ENCODE assay signal across 16 cellular contexts in the genomic region with DNA sequence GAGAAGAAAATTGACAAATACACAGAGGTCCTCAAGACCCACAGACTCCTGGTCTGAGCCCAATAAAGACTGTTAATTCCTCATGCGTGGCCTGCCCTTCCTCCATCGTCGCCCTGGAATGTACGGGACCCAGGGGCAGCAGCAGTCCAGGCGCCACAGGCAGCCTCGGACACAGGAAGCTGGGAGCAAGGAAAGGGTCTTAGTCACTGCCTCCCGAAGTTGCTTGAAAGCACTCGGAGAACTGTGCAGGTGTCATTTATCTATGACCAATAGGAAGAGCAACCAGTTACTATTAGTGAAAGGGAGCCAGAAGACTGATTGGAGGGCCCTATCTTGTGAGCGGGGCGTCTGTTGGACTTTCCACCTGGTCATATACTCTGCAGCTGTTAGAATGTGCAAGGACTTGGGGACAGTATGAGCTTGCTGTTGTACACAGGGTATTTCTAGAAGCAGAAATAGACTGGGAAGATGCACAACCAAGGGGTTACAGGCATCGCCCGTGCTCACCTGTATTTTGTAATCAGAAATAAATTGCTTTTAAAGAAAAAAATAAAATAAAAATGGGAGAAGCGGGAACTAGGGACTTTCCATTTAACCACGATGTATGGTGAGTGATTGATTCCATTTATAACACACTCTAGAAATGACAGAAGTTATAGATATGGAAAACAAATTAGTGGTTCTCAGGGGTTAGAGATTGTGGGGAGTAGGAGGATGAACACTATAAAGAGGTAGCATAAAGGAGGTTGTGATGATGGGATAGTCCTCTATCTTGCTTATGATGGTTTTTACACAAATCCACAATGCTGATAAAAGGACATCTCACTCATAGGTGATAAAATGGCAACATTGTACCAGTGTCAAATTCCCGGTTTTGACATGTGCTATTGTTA.
DNase-seq lines count a peak whose midpoint lies in the region; ATAC-seq and TF ChIP-seq lines count a peak whose summit lies in the region.
"Had no signal": no experiment of that assay in that cellular context is flagged by ENCODE, and none has a peak within 500 bp of the region (broad histone marks: within the 10 kb centered on the region; RNA-seq: fewer than 3 reads in every experiment).

No MANE protein-coding gene starts in this region.

- H3K4me3 ChIP-seq in testis = peak overlapping the region; percentile 39 to 42
- H3K4me3 ChIP-seq: SJSA1 had no signal

- H3K27ac ChIP-seq in testis = no peak overlapping the region
- H3K27ac ChIP-seq: KMS-11, SJSA1 had no signal

- peak overlapping the region in 1 of 2 donors; percentile 33 for H3K4me3 Mint-ChIP-seq in activated T-cell treated with anti-CD3 and anti-CD28 coated beads, Interleukin-2, amount 50 U/mL, for 72 hours
- no peak overlapping the region for H3K4me3 Mint-ChIP-seq in activated naive CD8-positive, alpha-beta T cell treated with anti-CD3 and anti-CD28 coated beads, Interleukin-2, amount 50 U/mL, for 24 hours

- intact Hi-C loops in testis (cut with DNase I; ENCODE audit: low total_unique reads) = no loop called here

- DNase-seq in activated T-cell treated with anti-CD3 and anti-CD28 coated beads, Interleukin-2, amount 50 U/mL, for 72 hours = no peak
- no peak for DNase-seq in activated T-cell treated with anti-CD3 and anti-CD28 coated beads, Interleukin-2, amount 50 U/mL, for 48 hours
- DNase-seq in activated naive CD8-positive, alpha-beta T cell treated with anti-CD3 and anti-CD28 coated beads, Interleukin-2, amount 50 U/mL, for 24 hours = no peak
- no peak for DNase-seq in testis
- DNase-seq: Caco-2, DMS153, HCEC 1CT, NCI-H1092 treated with DMSO at 0.1 percent for 48 hours, NCI-H2081 treated with DMSO at 0.1 percent for 48 hours, NCI-H510A, NCI-H82 had no signal

- no peaks in the 10 kb centered on the region for H3K9me3 ChIP-seq in testis
- H3K9me3 ChIP-seq: Caco-2, SJSA1 had no signal

- ATAC-seq in activated T-cell treated with anti-CD3 and anti-CD28 coated beads, Interleukin-2, amount 50 U/mL, for 72 hours (replicated peaks in 1 of 2) = peak; percentile 74 to 83
- ATAC-seq in HG02798 (IDR thresholded peaks at IDR 0.05; ENCODE audit: poor library complexity, unreplicated experiment) = peak; percentile 46
- peak; percentile 86 for ATAC-seq in activated naive CD8-positive, alpha-beta T cell treated with anti-CD3 and anti-CD28 coated beads, Interleukin-2, amount 50 U/mL, for 24 hours
- ATAC-seq in HG03520 (IDR thresholded peaks at IDR 0.05; ENCODE audit: unreplicated experiment) = no peak
- ATAC-seq in GM21515 (IDR thresholded peaks at IDR 0.05; ENCODE audit: unreplicated experiment) = no peak

- no peak overlapping the region for H3K27ac Mint-ChIP-seq in activated T-cell treated with anti-CD3 and anti-CD28 coated beads, Interleukin-2, amount 50 U/mL, for 72 hours
- H3K27ac Mint-ChIP-seq in activated naive CD8-positive, alpha-beta T cell treated with anti-CD3 and anti-CD28 coated beads, Interleukin-2, amount 50 U/mL, for 24 hours = peak overlapping the region; percentile 77

- H3K36me3 ChIP-seq in testis (ENCODE audit: low read depth, missing control alignments) = no peaks in the 10 kb centered on the region
- H3K36me3 ChIP-seq: SJSA1 had no signal

- TF ChIP-seq POLR2A in testis (IDR thresholded peaks at IDR 0.05) = no peak

- 60 to 72% methylated on average over 15 of the region's 15 CpGs for WGBS in testis, 2 donors

- TF ChIP-seq CTCF in testis (IDR thresholded peaks at IDR 0.05) = no peak

- peaks cover 29% of the 10 kb centered on the region for H3K27me3 Mint-ChIP-seq in activated T-cell treated with anti-CD3 and anti-CD28 coated beads, Interleukin-2, amount 50 U/mL, for 72 hours (ENCODE audit: low read depth)
- peaks cover 6% of the 10 kb centered on the region for H3K27me3 Mint-ChIP-seq in activated naive CD8-positive, alpha-beta T cell treated with anti-CD3 and anti-CD28 coated beads, Interleukin-2, amount 50 U/mL, for 24 hours

- no peaks in the 10 kb centered on the region for H3K9me3 Mint-ChIP-seq in activated T-cell treated with anti-CD3 and anti-CD28 coated beads, Interleukin-2, amount 50 U/mL, for 72 hours
- peaks cover 4% of the 10 kb centered on the region for H3K9me3 Mint-ChIP-seq in activated naive CD8-positive, alpha-beta T cell treated with anti-CD3 and anti-CD28 coated beads, Interleukin-2, amount 50 U/mL, for 24 hours

- no peaks in the 10 kb centered on the region for H3K36me3 Mint-ChIP-seq in activated T-cell treated with anti-CD3 and anti-CD28 coated beads, Interleukin-2, amount 50 U/mL, for 72 hours (ENCODE audit: insufficient read depth in 2 of 2)
- peaks cover 5% of the 10 kb centered on the region for H3K36me3 Mint-ChIP-seq in activated naive CD8-positive, alpha-beta T cell treated with anti-CD3 and anti-CD28 coated beads, Interleukin-2, amount 50 U/mL, for 24 hours (ENCODE audit: low read depth)

- H3K27me3 ChIP-seq in testis = no peaks in the 10 kb centered on the region
- H3K27me3 ChIP-seq: SJSA1 had no signal

- H3K4me1 ChIP-seq in testis = no peaks in the 10 kb centered on the region
- H3K4me1 ChIP-seq: Caco-2, SJSA1 had no signal

- peaks cover 10% of the 10 kb centered on the region for H3K4me1 Mint-ChIP-seq in activated T-cell treated with anti-CD3 and anti-CD28 coated beads, Interleukin-2, amount 50 U/mL, for 72 hours (ENCODE audit: low read depth)
- H3K4me1 Mint-ChIP-seq in activated naive CD8-positive, alpha-beta T cell treated with anti-CD3 and anti-CD28 coated beads, Interleukin-2, amount 50 U/mL, for 24 hours = peaks cover 18% of the 10 kb centered on the region

Comparison
In these comparisons a context has a peak if more than half of its experiments do, and no peak if none do; other contexts are left out.
1. ATAC-seq: peak in activated T-cell treated with anti-CD3 and anti-CD28 coated beads, Interleukin-2, amount 50 U/mL, for 72 hours (2 of 2), HG02798 (single experiment) and activated naive CD8-positive, alpha-beta T cell treated with anti-CD3 and anti-CD28 coated beads, Interleukin-2, amount 50 U/mL, for 24 hours (single experiment); none in HG03520 (single experiment) and GM21515 (single experiment).